ENCODE assay signal across 1 cellular context in genomic region chr12:51238510-51239334, GRCh38.
TF ChIP-seq lines count a peak whose summit lies in the region.

A gene with protein sequence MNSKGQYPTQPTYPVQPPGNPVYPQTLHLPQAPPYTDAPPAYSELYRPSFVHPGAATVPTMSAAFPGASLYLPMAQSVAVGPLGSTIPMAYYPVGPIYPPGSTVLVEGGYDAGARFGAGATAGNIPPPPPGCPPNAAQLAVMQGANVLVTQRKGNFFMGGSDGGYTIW (plus strand): TSS chr12:51238826. CDS start chr12:51238908, 82 bp downstream.

TF ChIP-seq in A549, 52 proteins besides CTCF, POLR2A, EP300 and RAD21 (continued from another document):
- TF ChIP-seq, protein P1, sequence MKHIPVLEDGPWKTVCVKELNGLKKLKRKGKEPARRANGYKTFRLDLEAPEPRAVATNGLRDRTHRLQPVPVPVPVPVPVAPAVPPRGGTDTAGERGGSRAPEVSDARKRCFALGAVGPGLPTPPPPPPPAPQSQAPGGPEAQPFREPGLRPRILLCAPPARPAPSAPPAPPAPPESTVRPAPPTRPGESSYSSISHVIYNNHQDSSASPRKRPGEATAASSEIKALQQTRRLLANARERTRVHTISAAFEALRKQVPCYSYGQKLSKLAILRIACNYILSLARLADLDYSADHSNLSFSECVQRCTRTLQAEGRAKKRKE (CRISPR knock-in tag; IDR thresholded peaks at IDR 0.05; ENCODE audit: low read depth) = no peak
- TF ChIP-seq NR3C1 (IDR thresholded peaks at IDR 0.05) (no peak), ELK1 (IDR thresholded peaks at IDR 0.05; ENCODE audit: low read depth, low read length) (no peak), HDAC2 (IDR thresholded peaks at IDR 0.05) (no peak), ESRRA (IDR thresholded peaks at IDR 0.05; ENCODE audit: borderline replicate concordance, low read length) (no peak), HEYL (CRISPR knock-in tag; IDR thresholded peaks at IDR 0.05) (no peak), POLR2AphosphoS2 (conservative IDR thresholded peaks at IDR 0.05; ENCODE audit: low read length) (0 out of 2 replicates have a peak, but pooled peaks have one; percentile 6), ZFP36 (IDR thresholded peaks at IDR 0.05; ENCODE audit: borderline replicate concordance, partially characterized antibody) (no peak), ZC3H11A (IDR thresholded peaks at IDR 0.05) (no peak), FOSB (CRISPR knock-in tag; IDR thresholded peaks at IDR 0.05) (peak; percentile 54; the same call in 1 of the 2 replicates), FOSL2 (IDR thresholded peaks at IDR 0.05) (no peak), FOSL2 (CRISPR knock-in tag; IDR thresholded peaks at IDR 0.05) (no peak; the same call in none of the 2 replicates), JUN (IDR thresholded peaks at IDR 0.05) (peak; percentile 66 to 91; a peak in 4 of 5 replicates), KDM1A (IDR thresholded peaks at IDR 0.05; ENCODE audit: low read depth) (no peak), CHD2 (IDR thresholded peaks at IDR 0.05; ENCODE audit: low read length, partially characterized antibody) (no peak), GATA3 (IDR thresholded peaks at IDR 0.05; ENCODE audit: borderline replicate concordance) (no peak), JUNB (IDR thresholded peaks at IDR 0.05) (no peak), KDM5A (IDR thresholded peaks at IDR 0.05) (no peak), MYC (IDR thresholded peaks at IDR 0.05; ENCODE audit: borderline replicate concordance, low read length) (no peak), NFE2L2 (conservative IDR thresholded peaks at IDR 0.05; ENCODE audit: low read length) (no peak), CBX8 (IDR thresholded peaks at IDR 0.05) (no peak), PHF8 (IDR thresholded peaks at IDR 0.05; ENCODE audit: borderline replicate concordance, low read depth) (peak; percentile 96), TFCP2L1 (CRISPR knock-in tag; IDR thresholded peaks at IDR 0.05) (0 out of 2 replicates have a peak, but pooled peaks have one; percentile 6), RCOR1 (IDR thresholded peaks at IDR 0.05; ENCODE audit: low read depth, low read length) (no peak), RARB (CRISPR knock-in tag; IDR thresholded peaks at IDR 0.05) (no peak), ZSCAN20 (CRISPR knock-in tag; IDR thresholded peaks at IDR 0.05) (no peak), TP53 (CRISPR knock-in tag; IDR thresholded peaks at IDR 0.05) (peak; percentile 50; the same call in 1 of the 2 replicates), SREBF2 (IDR thresholded peaks at IDR 0.05) (no peak)
- TF ChIP-seq, protein P2, sequence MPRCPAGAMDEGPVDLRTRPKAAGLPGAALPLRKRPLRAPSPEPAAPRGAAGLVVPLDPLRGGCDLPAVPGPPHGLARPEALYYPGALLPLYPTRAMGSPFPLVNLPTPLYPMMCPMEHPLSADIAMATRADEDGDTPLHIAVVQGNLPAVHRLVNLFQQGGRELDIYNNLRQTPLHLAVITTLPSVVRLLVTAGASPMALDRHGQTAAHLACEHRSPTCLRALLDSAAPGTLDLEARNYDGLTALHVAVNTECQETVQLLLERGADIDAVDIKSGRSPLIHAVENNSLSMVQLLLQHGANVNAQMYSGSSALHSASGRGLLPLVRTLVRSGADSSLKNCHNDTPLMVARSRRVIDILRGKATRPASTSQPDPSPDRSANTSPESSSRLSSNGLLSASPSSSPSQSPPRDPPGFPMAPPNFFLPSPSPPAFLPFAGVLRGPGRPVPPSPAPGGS (IDR thresholded peaks at IDR 0.05) = 0 out of 3 replicates have a peak, but pooled peaks have one; percentile 89
- TF ChIP-seq, protein P3, sequence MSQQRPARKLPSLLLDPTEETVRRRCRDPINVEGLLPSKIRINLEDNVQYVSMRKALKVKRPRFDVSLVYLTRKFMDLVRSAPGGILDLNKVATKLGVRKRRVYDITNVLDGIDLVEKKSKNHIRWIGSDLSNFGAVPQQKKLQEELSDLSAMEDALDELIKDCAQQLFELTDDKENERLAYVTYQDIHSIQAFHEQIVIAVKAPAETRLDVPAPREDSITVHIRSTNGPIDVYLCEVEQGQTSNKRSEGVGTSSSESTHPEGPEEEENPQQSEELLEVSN (IDR thresholded peaks at IDR 0.05; ENCODE audit: borderline replicate concordance, low read depth) = no peak
- TF ChIP-seq, protein P4, sequence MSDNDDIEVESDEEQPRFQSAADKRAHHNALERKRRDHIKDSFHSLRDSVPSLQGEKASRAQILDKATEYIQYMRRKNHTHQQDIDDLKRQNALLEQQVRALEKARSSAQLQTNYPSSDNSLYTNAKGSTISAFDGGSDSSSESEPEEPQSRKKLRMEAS (IDR thresholded peaks at IDR 0.05) = peak; percentile 19; the same call in 1 of the 2 replicates
- TF ChIP-seq, protein P5, sequence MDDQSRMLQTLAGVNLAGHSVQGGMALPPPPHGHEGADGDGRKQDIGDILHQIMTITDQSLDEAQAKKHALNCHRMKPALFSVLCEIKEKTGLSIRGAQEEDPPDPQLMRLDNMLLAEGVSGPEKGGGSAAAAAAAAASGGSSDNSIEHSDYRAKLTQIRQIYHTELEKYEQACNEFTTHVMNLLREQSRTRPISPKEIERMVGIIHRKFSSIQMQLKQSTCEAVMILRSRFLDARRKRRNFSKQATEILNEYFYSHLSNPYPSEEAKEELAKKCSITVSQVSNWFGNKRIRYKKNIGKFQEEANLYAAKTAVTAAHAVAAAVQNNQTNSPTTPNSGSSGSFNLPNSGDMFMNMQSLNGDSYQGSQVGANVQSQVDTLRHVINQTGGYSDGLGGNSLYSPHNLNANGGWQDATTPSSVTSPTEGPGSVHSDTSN (IDR thresholded peaks at IDR 0.05) = peak; percentile 99
